Comparison of ENCODE assay signal across 8 cellular contexts in genomic region chr9:5628530-5629311, GRCh38.
DNase-seq lines count a peak whose midpoint lies in the region; ATAC-seq and FAIRE-seq lines count a peak whose summit lies in the region.

A gene with protein sequence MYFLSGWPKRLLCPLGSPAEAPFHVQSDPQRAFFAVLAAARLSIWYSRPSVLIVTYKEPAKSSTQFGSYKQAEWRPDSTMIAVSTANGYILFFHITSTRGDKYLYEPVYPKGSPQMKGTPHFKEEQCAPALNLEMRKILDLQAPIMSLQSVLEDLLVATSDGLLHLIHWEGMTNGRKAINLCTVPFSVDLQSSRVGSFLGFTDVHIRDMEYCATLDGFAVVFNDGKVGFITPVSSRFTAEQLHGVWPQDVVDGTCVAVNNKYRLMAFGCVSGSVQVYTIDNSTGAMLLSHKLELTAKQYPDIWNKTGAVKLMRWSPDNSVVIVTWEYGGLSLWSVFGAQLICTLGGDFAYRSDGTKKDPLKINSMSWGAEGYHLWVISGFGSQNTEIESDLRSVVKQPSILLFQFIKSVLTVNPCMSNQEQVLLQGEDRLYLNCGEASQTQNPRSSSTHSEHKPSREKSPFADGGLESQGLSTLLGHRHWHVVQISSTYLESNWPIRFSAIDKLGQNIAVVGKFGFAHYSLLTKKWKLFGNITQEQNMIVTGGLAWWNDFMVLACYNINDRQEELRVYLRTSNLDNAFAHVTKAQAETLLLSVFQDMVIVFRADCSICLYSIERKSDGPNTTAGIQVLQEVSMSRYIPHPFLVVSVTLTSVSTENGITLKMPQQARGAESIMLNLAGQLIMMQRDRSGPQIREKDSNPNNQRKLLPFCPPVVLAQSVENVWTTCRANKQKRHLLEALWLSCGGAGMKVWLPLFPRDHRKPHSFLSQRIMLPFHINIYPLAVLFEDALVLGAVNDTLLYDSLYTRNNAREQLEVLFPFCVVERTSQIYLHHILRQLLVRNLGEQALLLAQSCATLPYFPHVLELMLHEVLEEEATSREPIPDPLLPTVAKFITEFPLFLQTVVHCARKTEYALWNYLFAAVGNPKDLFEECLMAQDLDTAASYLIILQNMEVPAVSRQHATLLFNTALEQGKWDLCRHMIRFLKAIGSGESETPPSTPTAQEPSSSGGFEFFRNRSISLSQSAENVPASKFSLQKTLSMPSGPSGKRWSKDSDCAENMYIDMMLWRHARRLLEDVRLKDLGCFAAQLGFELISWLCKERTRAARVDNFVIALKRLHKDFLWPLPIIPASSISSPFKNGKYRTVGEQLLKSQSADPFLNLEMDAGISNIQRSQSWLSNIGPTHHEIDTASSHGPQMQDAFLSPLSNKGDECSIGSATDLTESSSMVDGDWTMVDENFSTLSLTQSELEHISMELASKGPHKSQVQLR (N-terminal part only) (plus strand): TSS chr9:5629107. CDS start chr9:5629310, 203 bp downstream.

- peak; percentile 75 for DNase-seq in GM19239 (ENCODE audit: insufficient read length, low spot score)
- DNase-seq in NCI-H526 (lab: John Stamatoyannopoulos, UW): peak; percentile 77 to 92
- DNase-seq in activated CD4-positive, alpha-beta T cell treated with anti-CD3 and anti-CD28 coated beads, Interleukin-2, amount 50 U/mL, for 1 hour: peak; percentile 83
- DNase-seq in cortex of kidney (lab: John Stamatoyannopoulos, UW): peak; percentile 81
- DNase-seq in left kidney (ENCODE audit: low read depth, low spot score): peak; percentile 97
- peak; percentile 91 for DNase-seq in stimulated activated CD4-positive, alpha-beta T cell treated with anti-CD3 and anti-CD28 coated beads, Interleukin-1b, Interleukin-23, amount 100 ng/mL, for 48 hours

- ATAC-seq in HG03457 (IDR thresholded peaks at IDR 0.05; ENCODE audit: unreplicated experiment): peak; percentile 43

- peak within 1 kb of the TSS; percentile 90 for H3K4me3 ChIP-seq in BLaER1

- no peaks in the 10 kb centered on the region for H3K27me3 ChIP-seq in BLaER1

- peaks cover 41% of the 10 kb centered on the region for H3K4me1 ChIP-seq in BLaER1

- H3K36me3 ChIP-seq in BLaER1: peaks cover 17% of the 10 kb centered on the region

- peak within 1 kb of the TSS; percentile 95 for H3K9ac ChIP-seq in BLaER1

- FAIRE-seq in GM19239 (lab: Jason Lieb, UNC): peak; percentile 96

- peak within 1 kb of the TSS; percentile 85 for H3K4me2 ChIP-seq in BLaER1

- peaks cover 7% of the 10 kb centered on the region for H3K9me3 ChIP-seq in BLaER1

- H4K20me1 ChIP-seq in BLaER1: peaks cover 47% of the 10 kb centered on the region

- H3K27ac ChIP-seq in BLaER1: peak within 1 kb of the TSS; percentile 94

Comparison
In these comparisons a context has a peak if more than half of its experiments do, and no peak if none do; other contexts are left out.
1. Peak in every context shown above with its lines: DNase-seq, ATAC-seq, H3K4me3 ChIP-seq and H3K27ac ChIP-seq.